Comparison of ENCODE assay signal across 24 cellular contexts in genomic region chr16:11001611-11002010, GRCh38.
"Had no signal": no experiment of that assay in that cellular context is flagged by ENCODE, and none has a peak within 500 bp of the region (broad histone marks: within the 10 kb centered on the region; RNA-seq: fewer than 3 reads in every experiment).

No MANE protein-coding gene starts in this region.

- H3K27me3 ChIP-seq: ovary, right atrium auricular region, spleen, tibial nerve, uterus had no signal

- H3K36me3 ChIP-seq: ovary, right atrium auricular region, uterus had no signal

- H3K27ac ChIP-seq: left ventricle myocardium inferior, lower lobe of right lung, ovary, right atrium auricular region, skin epidermis, spleen, tibial nerve, uterus had no signal

- FAIRE-seq: keratinocyte had no signal

- H3K9me3 ChIP-seq: left ventricle myocardium inferior, lower lobe of right lung, ovary, right atrium auricular region, spleen, tibial nerve, uterus had no signal

- H3K4me3 ChIP-seq: left ventricle myocardium inferior, lower lobe of right lung, ovary, right atrium auricular region, skin epidermis, spleen, tibial nerve, uterus had no signal

- H3K4me1 ChIP-seq: left ventricle myocardium inferior, lower lobe of right lung, right atrium auricular region, spleen, tibial nerve, uterus had no signal

- ATAC-seq: left cardiac atrium; lower lobe of right lung; naive thymus-derived CD4-positive, alpha-beta T cell; natural killer cell treated with Interleukin-12 subunit alpha and Interleukin-12 subunit beta and Interleukin-15 and Interleukin-18, amount 100 ng/mL, for 72 hours; sciatic nerve; stimulated activated memory B cell treated with anti-CD40 and anti-IgM and Interleukin-4, amounts not matched to agents 10 μg/mL and 1 μg/mL and 100 μg/mL, for 72 hours; stimulated activated naive CD8-positive, alpha-beta T cell treated with anti-CD3 and anti-CD28 coated beads, Interleukin-15, amount 100 ng/mL, for 72 hours had no signal

- DNase-seq: hippocampal formation; kidney glomerular epithelial cell; left cardiac atrium; left ventricle myocardium inferior; lower lobe of right lung; mammary epithelial cell; mesenchymal stem cell; naive thymus-derived CD4-positive, alpha-beta T cell; ovary; spleen; stimulated activated CD4-positive, alpha-beta T cell treated with anti-CD3 and anti-CD28 coated beads, Interleukin-2, amount 100 ng/mL, for 48 hours; stimulated activated CD4-positive, alpha-beta T cell treated with anti-CD3 and anti-CD28 coated beads, Interleukin-4, amount 100 ng/mL, for 4 hours; stimulated activated CD8-positive, alpha-beta memory T cell treated with anti-CD3 and anti-CD28 coated beads, Interleukin-4, amount 100 ng/mL, for 48 hours; stimulated activated naive CD4-positive, alpha-beta T cell treated with Interleukin-2 at 50 U/mL for 16 hours; stimulated activated naive CD8-positive, alpha-beta T cell treated with anti-CD3 and anti-CD28 coated beads, Interleukin-15, amount 100 ng/mL, for 72 hours; substantia nigra; uterus had no signal
